ENCODE assay signal across 2 cellular contexts in the genomic region with DNA sequence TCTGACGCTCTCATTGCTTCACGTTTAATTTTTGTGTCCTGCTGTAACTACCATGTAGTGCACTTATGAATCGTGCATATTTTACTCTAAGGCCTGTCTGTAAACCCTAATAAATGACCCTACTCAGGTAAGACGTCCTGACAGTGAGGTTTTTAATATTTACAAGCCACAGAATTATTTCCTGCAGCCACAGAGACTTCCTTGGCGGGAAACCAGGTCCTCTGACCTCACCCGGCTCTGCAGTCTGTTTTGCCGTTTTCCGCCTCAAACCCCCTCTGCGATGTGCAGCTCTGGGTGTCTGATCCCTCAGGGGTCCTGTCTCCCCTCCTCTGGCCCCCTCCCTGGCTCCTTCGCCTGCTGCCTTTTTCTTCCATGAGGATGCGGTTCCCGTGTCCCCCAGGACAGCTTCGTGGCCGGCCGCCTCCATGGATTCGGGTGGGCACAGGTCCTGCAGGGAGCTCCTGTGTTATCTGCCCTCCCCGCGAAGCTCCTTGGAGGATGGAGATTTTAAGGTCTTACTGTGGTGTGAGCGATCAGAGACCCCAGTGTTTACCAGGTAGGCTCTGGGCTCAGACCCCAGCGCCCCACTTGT.
A peak's percentile ranks its signal among the peaks of the same experiment; 100 is the strongest.
TF ChIP-seq lines count a peak whose summit lies in the region.

No MANE protein-coding gene starts in this region.

TF ChIP-seq in K562, 482 proteins besides CTCF, POLR2A, EP300 and RAD21 (continued from another document):
- TF ChIP-seq, protein P1, sequence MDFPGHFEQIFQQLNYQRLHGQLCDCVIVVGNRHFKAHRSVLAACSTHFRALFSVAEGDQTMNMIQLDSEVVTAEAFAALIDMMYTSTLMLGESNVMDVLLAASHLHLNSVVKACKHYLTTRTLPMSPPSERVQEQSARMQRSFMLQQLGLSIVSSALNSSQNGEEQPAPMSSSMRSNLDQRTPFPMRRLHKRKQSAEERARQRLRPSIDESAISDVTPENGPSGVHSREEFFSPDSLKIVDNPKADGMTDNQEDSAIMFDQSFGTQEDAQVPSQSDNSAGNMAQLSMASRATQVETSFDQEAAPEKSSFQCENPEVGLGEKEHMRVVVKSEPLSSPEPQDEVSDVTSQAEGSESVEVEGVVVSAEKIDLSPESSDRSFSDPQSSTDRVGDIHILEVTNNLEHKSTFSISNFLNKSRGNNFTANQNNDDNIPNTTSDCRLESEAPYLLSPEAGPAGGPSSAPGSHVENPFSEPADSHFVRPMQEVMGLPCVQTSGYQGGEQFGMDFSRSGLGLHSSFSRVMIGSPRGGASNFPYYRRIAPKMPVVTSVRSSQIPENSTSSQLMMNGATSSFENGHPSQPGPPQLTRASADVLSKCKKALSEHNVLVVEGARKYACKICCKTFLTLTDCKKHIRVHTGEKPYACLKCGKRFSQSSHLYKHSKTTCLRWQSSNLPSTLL (IDR thresholded peaks at IDR 0.05) = no peak
- TF ChIP-seq PHF20 (IDR thresholded peaks at IDR 0.05; ENCODE audit: partially characterized antibody) = no peak
- TF ChIP-seq ZNF232 (CRISPR knock-in tag; IDR thresholded peaks at IDR 0.05) = no peak
- TF ChIP-seq CEBPG (CRISPR knock-in tag; IDR thresholded peaks at IDR 0.05) = no peak
- TF ChIP-seq CEBPG (tag; conservative IDR thresholded peaks at IDR 0.05 in 1 of 2, IDR thresholded peaks at IDR 0.05 in 1 of 2) = 0 out of 4 replicates have a peak, but pooled peaks of 1 of the 2 experiments have one; percentile 30
- TF ChIP-seq MED1 (CRISPR knock-in tag; IDR thresholded peaks at IDR 0.05; ENCODE audit: borderline replicate concordance) = no peak
- TF ChIP-seq, protein P2, sequence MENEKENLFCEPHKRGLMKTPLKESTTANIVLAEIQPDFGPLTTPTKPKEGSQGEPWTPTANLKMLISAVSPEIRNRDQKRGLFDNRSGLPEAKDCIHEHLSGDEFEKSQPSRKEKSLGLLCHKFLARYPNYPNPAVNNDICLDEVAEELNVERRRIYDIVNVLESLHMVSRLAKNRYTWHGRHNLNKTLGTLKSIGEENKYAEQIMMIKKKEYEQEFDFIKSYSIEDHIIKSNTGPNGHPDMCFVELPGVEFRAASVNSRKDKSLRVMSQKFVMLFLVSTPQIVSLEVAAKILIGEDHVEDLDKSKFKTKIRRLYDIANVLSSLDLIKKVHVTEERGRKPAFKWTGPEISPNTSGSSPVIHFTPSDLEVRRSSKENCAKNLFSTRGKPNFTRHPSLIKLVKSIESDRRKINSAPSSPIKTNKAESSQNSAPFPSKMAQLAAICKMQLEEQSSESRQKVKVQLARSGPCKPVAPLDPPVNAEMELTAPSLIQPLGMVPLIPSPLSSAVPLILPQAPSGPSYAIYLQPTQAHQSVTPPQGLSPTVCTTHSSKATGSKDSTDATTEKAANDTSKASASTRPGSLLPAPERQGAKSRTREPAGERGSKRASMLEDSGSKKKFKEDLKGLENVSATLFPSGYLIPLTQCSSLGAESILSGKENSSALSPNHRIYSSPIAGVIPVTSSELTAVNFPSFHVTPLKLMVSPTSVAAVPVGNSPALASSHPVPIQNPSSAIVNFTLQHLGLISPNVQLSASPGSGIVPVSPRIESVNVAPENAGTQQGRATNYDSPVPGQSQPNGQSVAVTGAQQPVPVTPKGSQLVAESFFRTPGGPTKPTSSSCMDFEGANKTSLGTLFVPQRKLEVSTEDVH (IDR thresholded peaks at IDR 0.05; ENCODE audit: low read depth, partially characterized antibody) = peak; percentile 47
- TF ChIP-seq ZNF184 (CRISPR knock-in tag; IDR thresholded peaks at IDR 0.05) = no peak
- TF ChIP-seq POLR2B (IDR thresholded peaks at IDR 0.05; ENCODE audit: low read depth, partially characterized antibody) = no peak
- TF ChIP-seq NONO (IDR thresholded peaks at IDR 0.05; ENCODE audit: low read depth in 2 of 2, low read length in 1 of 2) = no peak
- TF ChIP-seq HLTF (IDR thresholded peaks at IDR 0.05) = no peak
- no peak for TF ChIP-seq CAMTA2 (CRISPR knock-in tag; conservative IDR thresholded peaks at IDR 0.05)
- no peak for TF ChIP-seq MYNN (IDR thresholded peaks at IDR 0.05)
- no peak for TF ChIP-seq MYNN (CRISPR knock-in tag; IDR thresholded peaks at IDR 0.05)

TF ChIP-seq in HepG2, 621 proteins besides CTCF, POLR2A, EP300 and RAD21:
- 0 out of 2 replicates have a peak, but pooled peaks have one; percentile 8 for TF ChIP-seq ZNF687 (CRISPR knock-in tag; IDR thresholded peaks at IDR 0.05)
- no peak for TF ChIP-seq BCLAF1 (IDR thresholded peaks at IDR 0.05)
- no peak for TF ChIP-seq AGO2 (optimal IDR thresholded peaks at IDR 0.05; ENCODE audit: low read depth, low read length)
- TF ChIP-seq ZNF574 (CRISPR knock-in tag; IDR thresholded peaks at IDR 0.05) = no peak
- no peak for TF ChIP-seq GABPB1 (CRISPR knock-in tag; IDR thresholded peaks at IDR 0.05)
- TF ChIP-seq, protein P3, sequence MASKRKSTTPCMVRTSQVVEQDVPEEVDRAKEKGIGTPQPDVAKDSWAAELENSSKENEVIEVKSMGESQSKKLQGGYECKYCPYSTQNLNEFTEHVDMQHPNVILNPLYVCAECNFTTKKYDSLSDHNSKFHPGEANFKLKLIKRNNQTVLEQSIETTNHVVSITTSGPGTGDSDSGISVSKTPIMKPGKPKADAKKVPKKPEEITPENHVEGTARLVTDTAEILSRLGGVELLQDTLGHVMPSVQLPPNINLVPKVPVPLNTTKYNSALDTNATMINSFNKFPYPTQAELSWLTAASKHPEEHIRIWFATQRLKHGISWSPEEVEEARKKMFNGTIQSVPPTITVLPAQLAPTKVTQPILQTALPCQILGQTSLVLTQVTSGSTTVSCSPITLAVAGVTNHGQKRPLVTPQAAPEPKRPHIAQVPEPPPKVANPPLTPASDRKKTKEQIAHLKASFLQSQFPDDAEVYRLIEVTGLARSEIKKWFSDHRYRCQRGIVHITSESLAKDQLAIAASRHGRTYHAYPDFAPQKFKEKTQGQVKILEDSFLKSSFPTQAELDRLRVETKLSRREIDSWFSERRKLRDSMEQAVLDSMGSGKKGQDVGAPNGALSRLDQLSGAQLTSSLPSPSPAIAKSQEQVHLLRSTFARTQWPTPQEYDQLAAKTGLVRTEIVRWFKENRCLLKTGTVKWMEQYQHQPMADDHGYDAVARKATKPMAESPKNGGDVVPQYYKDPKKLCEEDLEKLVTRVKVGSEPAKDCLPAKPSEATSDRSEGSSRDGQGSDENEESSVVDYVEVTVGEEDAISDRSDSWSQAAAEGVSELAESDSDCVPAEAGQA (IDR thresholded peaks at IDR 0.05; ENCODE audit: low read depth) = no peak
- TF ChIP-seq, protein P3 (CRISPR knock-in tag; IDR thresholded peaks at IDR 0.05; ENCODE audit: borderline replicate concordance) = no peak
- TF ChIP-seq GLMP (CRISPR knock-in tag; IDR thresholded peaks at IDR 0.05; ENCODE audit: borderline replicate concordance) = no peak
- 0 out of 2 replicates have a peak, but pooled peaks have one; percentile 2 for TF ChIP-seq SP5 (CRISPR knock-in tag; IDR thresholded peaks at IDR 0.05; ENCODE audit: borderline replicate concordance, low read depth)
- no peak for TF ChIP-seq IKZF4 (CRISPR knock-in tag; IDR thresholded peaks at IDR 0.05; ENCODE audit: borderline replicate concordance, low read depth, not compliant biosample characterization)
- 0 out of 2 replicates have a peak, but pooled peaks have one; percentile 0 for TF ChIP-seq ZNF777 (CRISPR knock-in tag; IDR thresholded peaks at IDR 0.05)
- TF ChIP-seq KDM6A (CRISPR knock-in tag; IDR thresholded peaks at IDR 0.05; ENCODE audit: low read depth) = no peak
- TF ChIP-seq, protein P4, sequence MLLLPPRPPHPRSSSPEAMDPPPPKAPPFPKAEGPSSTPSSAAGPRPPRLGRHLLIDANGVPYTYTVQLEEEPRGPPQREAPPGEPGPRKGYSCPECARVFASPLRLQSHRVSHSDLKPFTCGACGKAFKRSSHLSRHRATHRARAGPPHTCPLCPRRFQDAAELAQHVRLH (CRISPR knock-in tag; IDR thresholded peaks at IDR 0.05; ENCODE audit: borderline replicate concordance, low read depth) = no peak
- TF ChIP-seq FOXM1 (CRISPR knock-in tag; IDR thresholded peaks at IDR 0.05) = no peak
